ENCODE assay signal across 27 cellular contexts in the genomic region with DNA sequence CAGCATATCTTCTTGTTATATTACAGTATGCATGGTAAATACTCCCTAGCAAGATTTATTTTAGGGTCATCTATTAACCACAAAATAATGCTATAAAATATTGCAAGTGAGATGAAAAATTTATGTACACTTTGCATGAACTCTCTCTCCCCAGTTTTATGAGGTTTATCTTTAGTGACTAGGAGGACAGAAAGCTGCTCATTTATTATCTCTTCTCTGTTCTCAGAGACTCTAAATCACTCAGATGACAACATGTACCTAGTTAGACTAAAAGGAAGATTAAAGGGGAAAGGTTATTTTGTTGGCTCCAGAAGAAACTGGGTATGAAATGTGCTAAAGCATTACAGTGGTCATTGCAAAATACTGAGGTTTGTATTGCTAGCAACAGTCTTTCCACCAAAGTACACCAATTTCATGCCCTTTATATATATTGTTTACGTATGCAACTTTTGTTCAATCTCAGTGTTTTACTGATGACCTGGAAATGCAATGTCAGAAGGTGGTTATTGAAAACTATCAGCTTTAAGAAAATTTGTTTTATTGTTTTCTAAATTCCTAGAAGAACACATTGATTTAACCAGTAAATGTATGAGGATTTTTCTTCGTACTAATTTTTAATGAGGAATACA. TPM values are rescaled to one million over a fixed set of nuclear protein-coding genes. Genes with fewer than 3 reads are reported as not detected.
DNase-seq lines count a peak whose midpoint lies in the region; ATAC-seq, FAIRE-seq and TF ChIP-seq lines count a peak whose summit lies in the region.
"Had no signal": no experiment of that assay in that cellular context is flagged by ENCODE, and none has a peak within 500 bp of the region (broad histone marks: within the 10 kb centered on the region; RNA-seq: fewer than 3 reads in every experiment).

No MANE protein-coding gene starts in this region.

- peaks cover 6% of the 10 kb centered on the region for H3K9me3 Mint-ChIP-seq in progenitor cell of endocrine pancreas (ENCODE audit: low read depth)
- H3K9me3 Mint-ChIP-seq: CD14-positive monocyte; CD4-positive, alpha-beta T cell; CD8-positive, alpha-beta memory T cell; HFFc6 had no signal

- H3K4me2 ChIP-seq in HepG2 (ENCODE audit: low read depth, low read length): no peak overlapping the region
- H3K4me2 ChIP-seq: A549; BLaER1 treated with 17β-estradiol and CSF1 and Interleukin-3, amounts not matched to agents 10 nM and 100 nM had no signal

- no peaks in the 10 kb centered on the region for H4K20me1 ChIP-seq in HepG2 (ENCODE audit: insufficient read depth, low read length)
- H4K20me1 ChIP-seq: BLaER1 treated with 17β-estradiol and CSF1 and Interleukin-3, amounts not matched to agents 10 nM and 100 nM had no signal

- peaks cover 29% of the 10 kb centered on the region for H3K4me1 Mint-ChIP-seq in progenitor cell of endocrine pancreas (ENCODE audit: low read depth)
- H3K4me1 Mint-ChIP-seq: CD14-positive monocyte; CD8-positive, alpha-beta memory T cell had no signal

- CTCF ChIA-PET in HepG2 (lab: Yijun Ruan, JAX; ENCODE audit: low intra/inter-chr PET ratio, low total read pairs): no interaction called here

- no peaks in the 10 kb centered on the region for H3K36me3 ChIP-seq in HepG2 (replicated peaks in 1 of 2; ENCODE audit: control insufficient read depth in 1 of 2, insufficient read depth in 2 of 2, low read length in 2 of 2)
- H3K36me3 ChIP-seq in right lobe of liver: no peaks in the 10 kb centered on the region
- H3K36me3 ChIP-seq: BE2C; BLaER1 treated with 17β-estradiol and CSF1 and Interleukin-3, amounts not matched to agents 10 nM and 100 nM had no signal

- H3K79me2 ChIP-seq in HepG2 (ENCODE audit: insufficient read depth, low read length): no peaks in the 10 kb centered on the region

- TF ChIP-seq RAD21 in HepG2 (CRISPR knock-in tag; IDR thresholded peaks at IDR 0.05): no peak

- DNase-seq in HepG2 (ENCODE audit: low spot score): no peak
- DNase-seq in right lobe of liver: no peak
- DNase-seq in progenitor cell of endocrine pancreas (ENCODE audit: low spot score, unreplicated experiment): no peak
- DNase-seq in iPS-NIHi7 (ENCODE audit: extremely low spot score): no peak
- DNase-seq: ACHN; AML-193; BE2C; CD4-positive, alpha-beta T cell; CD8-positive, alpha-beta memory T cell; DMS 273 treated with DMSO at 0.1 percent for 48 hours; DMS79; EL; GDM1; GM23248; H7; HCEC 1CT; HFFc6 had no signal

- FAIRE-seq in HepG2 (lab: Jason Lieb, UNC): no peak
- FAIRE-seq: A549, D721Med, GM12878, GM19239, H1 had no signal

- 13% methylated on average over 2 of the region's 2 CpGs for WGBS in HepG2 (ENCODE audit: low lambda C conversion rate)
- 38% methylated on average over 2 of the region's 2 CpGs for WGBS in right lobe of liver (ENCODE audit: insufficient coverage, low coverage, low lambda C conversion rate, missing lambda C conversion rate)

- intact Hi-C loops in HepG2 (cut with micrococcal nuclease; ENCODE audit: unreplicated experiment) (loop anchor here (10.0 kb wide), 1 partner anchor 426 kb away; no protein-coding TSS in a partner anchor), right lobe of liver (cut with DNase I) (loop anchor here in 1 of 2 donors (10.0 kb wide), 1 partner anchor 76 kb away; no protein-coding TSS in a partner anchor)

- no peaks in the 10 kb centered on the region for H3K9me3 ChIP-seq in HepG2 (ENCODE audit: low read length)
- no peaks in the 10 kb centered on the region for H3K9me3 ChIP-seq in right lobe of liver
- H3K9me3 ChIP-seq: A549; BE2C; BLaER1 treated with 17β-estradiol and CSF1 and Interleukin-3, amounts not matched to agents 10 nM and 100 nM had no signal

- TF ChIP-seq POLR2A in HepG2 (IDR thresholded peaks at IDR 0.05; ENCODE audit: insufficient read depth in 1 of 2, low read depth in 2 of 2, low read length in 2 of 2): no peak
- no peak for TF ChIP-seq POLR2A in right lobe of liver (IDR thresholded peaks at IDR 0.05)

- no peak overlapping the region for H3K9ac ChIP-seq in HepG2 (ENCODE audit: insufficient read depth, low read depth, low read length)
- H3K9ac ChIP-seq: BLaER1 treated with 17β-estradiol and CSF1 and Interleukin-3, amounts not matched to agents 10 nM and 100 nM; GM23248 had no signal

- no peak for ATAC-seq in HepG2
- no peak for ATAC-seq in right lobe of liver
- no peak for ATAC-seq in SK-N-SH treated with all-trans-retinoic acid at 6 μM for 48 hours
- ATAC-seq: A549, GM12878 had no signal

- no peaks in the 10 kb centered on the region for H3K27me3 Mint-ChIP-seq in progenitor cell of endocrine pancreas
- H3K27me3 Mint-ChIP-seq: CD4-positive, alpha-beta T cell; CD8-positive, alpha-beta memory T cell had no signal

- H3K27ac ChIP-seq in HepG2 (ENCODE audit: extremely low read length, insufficient read depth, low read length): no peak overlapping the region
- H3K27ac ChIP-seq in right lobe of liver: no peak overlapping the region
- H3K27ac ChIP-seq in VCaP: peak overlapping the region; percentile 48
- H3K27ac ChIP-seq: 22Rv1; A549; BLaER1 treated with 17β-estradiol and CSF1 and Interleukin-3, amounts not matched to agents 10 nM and 100 nM; GM23248 had no signal

- in situ Hi-C loops in HepG2 (cut with HindIII; ENCODE audit: extremely low pct_ligation_motif_present, low pct_unique_long_range_greater_than_20kb): no loop called here

- no peak overlapping the region for H2AFZ ChIP-seq in HepG2 (ENCODE audit: low read length)
- H2AFZ ChIP-seq: GM23248 had no signal

- POLR2A ChIA-PET in HepG2 (lab: Yijun Ruan, JAX): no interaction called here

- TF ChIP-seq EP300 in HepG2 (IDR thresholded peaks at IDR 0.05; ENCODE audit: low read depth in 2 of 2, low read length in 2 of 2): no peak
- TF ChIP-seq EP300 in HepG2 (CRISPR knock-in tag; IDR thresholded peaks at IDR 0.05; ENCODE audit: borderline replicate concordance): no peak

- H3K4me3 ChIP-seq in HepG2 (replicated peaks in 1 of 3; ENCODE audit: insufficient read depth in 1 of 3, low read depth in 2 of 3, low read length in 3 of 3) (no peak overlapping the region), right lobe of liver (no peak overlapping the region)
- H3K4me3 ChIP-seq: A549; BLaER1 treated with 17β-estradiol and CSF1 and Interleukin-3, amounts not matched to agents 10 nM and 100 nM; GM12878; GM23248 had no signal

- no TSS peak for BruUV-seq in HepG2 (replicated peaks; lab: Mats Ljungman, UMichigan)

- TF ChIP-seq CTCF in HepG2 (CRISPR knock-in tag; IDR thresholded peaks at IDR 0.05) (no peak), right lobe of liver (IDR thresholded peaks at IDR 0.05) (no peak), VCaP (conservative IDR thresholded peaks at IDR 0.05) (no peak), progenitor cell of endocrine pancreas (IDR thresholded peaks at IDR 0.05; ENCODE audit: unreplicated experiment) (no peak)

- H3K27ac Mint-ChIP-seq in progenitor cell of endocrine pancreas: peak overlapping the region; percentile 15
- H3K27ac Mint-ChIP-seq: CD14-positive monocyte; CD4-positive, alpha-beta T cell; CD8-positive, alpha-beta memory T cell; HFFc6 had no signal

- H3K27me3 ChIP-seq in HepG2 (ENCODE audit: control insufficient read depth in 1 of 2, insufficient read depth in 2 of 2, low read length in 2 of 2) (no peaks in the 10 kb centered on the region), right lobe of liver (no peaks in the 10 kb centered on the region)
- H3K27me3 ChIP-seq: BE2C; BLaER1 treated with 17β-estradiol and CSF1 and Interleukin-3, amounts not matched to agents 10 nM and 100 nM had no signal

- peaks cover 19% of the 10 kb centered on the region for H3K36me3 Mint-ChIP-seq in progenitor cell of endocrine pancreas (ENCODE audit: insufficient read depth)
- H3K36me3 Mint-ChIP-seq: CD14-positive monocyte; CD8-positive, alpha-beta memory T cell had no signal

- H3K4me1 ChIP-seq in HepG2 (ENCODE audit: insufficient read depth, low read length) (peaks cover 6% of the 10 kb centered on the region), right lobe of liver (no peaks in the 10 kb centered on the region)
- H3K4me1 ChIP-seq: A549; BE2C; BLaER1 treated with 17β-estradiol and CSF1 and Interleukin-3, amounts not matched to agents 10 nM and 100 nM had no signal

- no peak overlapping the region for H3K4me3 Mint-ChIP-seq in progenitor cell of endocrine pancreas (ENCODE audit: low read depth)
- H3K4me3 Mint-ChIP-seq: CD14-positive monocyte; CD4-positive, alpha-beta T cell; CD8-positive, alpha-beta memory T cell; HFFc6 had no signal

RNA-seq across cellular contexts. Expression of gene RFX6, which starts 11.8 kb away (rescaled TPM):
- total RNA-seq in HepG2 (2016; rRNA removed; fragmentation: Illumina TruSeq; extraction: Trizol) (not detected in 2 replicates), right lobe of liver (not detected), progenitor cell of endocrine pancreas (28.7 and 34.2 TPM in 2 replicates)
- total RNA-seq in HepG2 (2016; cell fraction: cytosol; rRNA removed; fragmentation: Illumina TruSeq; extraction: Trizol; ENCODE audit: low read depth): not detected in 2 replicates
- total RNA-seq in HepG2 (2016; cell fraction: insoluble cytoplasmic fraction; rRNA removed; fragmentation: Illumina TruSeq; extraction: Trizol): not detected in 2 replicates
- not detected in 2 replicates for total RNA-seq in HepG2 (2016; cell fraction: membrane; rRNA removed; fragmentation: Illumina TruSeq; extraction: Trizol)
- not detected in 2 replicates for total RNA-seq in HepG2 (2016; cell fraction: nucleus; rRNA removed; fragmentation: Illumina TruSeq; extraction: Trizol)
- 0.04 TPM in 1 of 2 replicates, not detected in the other for polyA plus RNA-seq in HepG2 (2011; rRNA removed)
- polyA plus RNA-seq in HepG2 (2011; cell fraction: cytosol; rRNA removed): not detected in 2 replicates
- not detected in 2 replicates for polyA plus RNA-seq in HepG2 (2011; cell fraction: nucleus; rRNA removed)
- not detected in 2 replicates for polyA plus RNA-seq in HepG2 (2012)
- polyA plus RNA-seq in HepG2 (2016; cell fraction: cytosol; fragmentation: Illumina TruSeq; extraction: Trizol; ENCODE audit: low read depth): not detected in 2 replicates
- not detected in 2 replicates for polyA plus RNA-seq in HepG2 (2016; cell fraction: insoluble cytoplasmic fraction; fragmentation: Illumina TruSeq; extraction: Trizol; ENCODE audit: low read depth)
- polyA plus RNA-seq in HepG2 (2016; cell fraction: membrane; fragmentation: Illumina TruSeq; extraction: Trizol; ENCODE audit: low read depth): not detected in 2 replicates
- polyA plus RNA-seq in HepG2 (2016; cell fraction: nucleus; fragmentation: Illumina TruSeq; extraction: Trizol; ENCODE audit: insufficient read depth, low read depth): not detected in 2 replicates
- not detected in 2 replicates for polyA minus RNA-seq in HepG2 (2011; rRNA and poly(A)+ RNA removed; ENCODE audit: low replicate concordance)
- polyA minus RNA-seq in HepG2 (2011; cell fraction: cytosol; rRNA and poly(A)+ RNA removed): not detected in 2 replicates
- not detected in 2 replicates for polyA minus RNA-seq in HepG2 (2011; cell fraction: nucleus; rRNA and poly(A)+ RNA removed)
- total RNA-seq: CD4-positive, alpha-beta T cell; CD8-positive, alpha-beta memory T cell; GM12878; GM23248; H1; H7; HFFc6 had no signal
- polyA plus RNA-seq: A549; CD14-positive monocyte; CD8-positive, alpha-beta memory T cell; GM12878; GM23248; H1 had no signal

RNA-seq across cellular contexts. Expression of gene GPRC6A, which starts 60.0 kb away (rescaled TPM):
- total RNA-seq in HepG2 (2016; rRNA removed; fragmentation: Illumina TruSeq; extraction: Trizol): not detected in 2 replicates
- not detected in 2 replicates for total RNA-seq in HepG2 (2016; cell fraction: cytosol; rRNA removed; fragmentation: Illumina TruSeq; extraction: Trizol; ENCODE audit: low read depth)
- not detected in 2 replicates for total RNA-seq in HepG2 (2016; cell fraction: insoluble cytoplasmic fraction; rRNA removed; fragmentation: Illumina TruSeq; extraction: Trizol)
- total RNA-seq in HepG2 (2016; cell fraction: membrane; rRNA removed; fragmentation: Illumina TruSeq; extraction: Trizol): not detected in 2 replicates
- not detected in 2 replicates for total RNA-seq in HepG2 (2016; cell fraction: nucleus; rRNA removed; fragmentation: Illumina TruSeq; extraction: Trizol)
- polyA plus RNA-seq in HepG2 (2011; rRNA removed): not detected in 2 replicates
- not detected in 2 replicates for polyA plus RNA-seq in HepG2 (2011; cell fraction: cytosol; rRNA removed)
- not detected in 2 replicates for polyA plus RNA-seq in HepG2 (2011; cell fraction: nucleus; rRNA removed)
- not detected in 2 replicates for polyA plus RNA-seq in HepG2 (2012)
- not detected in 2 replicates for polyA plus RNA-seq in HepG2 (2016; cell fraction: cytosol; fragmentation: Illumina TruSeq; extraction: Trizol; ENCODE audit: low read depth)
- polyA plus RNA-seq in HepG2 (2016; cell fraction: insoluble cytoplasmic fraction; fragmentation: Illumina TruSeq; extraction: Trizol; ENCODE audit: low read depth): not detected in 2 replicates
- not detected in 2 replicates for polyA plus RNA-seq in HepG2 (2016; cell fraction: membrane; fragmentation: Illumina TruSeq; extraction: Trizol; ENCODE audit: low read depth)
- not detected in 2 replicates for polyA plus RNA-seq in HepG2 (2016; cell fraction: nucleus; fragmentation: Illumina TruSeq; extraction: Trizol; ENCODE audit: insufficient read depth, low read depth)
- not detected in 2 replicates for polyA minus RNA-seq in HepG2 (2011; rRNA and poly(A)+ RNA removed; ENCODE audit: low replicate concordance)
- polyA minus RNA-seq in HepG2 (2011; cell fraction: cytosol; rRNA and poly(A)+ RNA removed): not detected in 2 replicates
- polyA minus RNA-seq in HepG2 (2011; cell fraction: nucleus; rRNA and poly(A)+ RNA removed): not detected in 2 replicates
- total RNA-seq in right lobe of liver: not detected
- 0.11 TPM in 1 of 2 replicates, not detected in the other for total RNA-seq in progenitor cell of endocrine pancreas
- total RNA-seq: CD4-positive, alpha-beta T cell; CD8-positive, alpha-beta memory T cell; GM12878; GM23248; H7; HFFc6 had no signal
- polyA plus RNA-seq: A549; CD14-positive monocyte; CD8-positive, alpha-beta memory T cell; GM12878; GM23248 had no signal

Comparison
In these comparisons a context has a peak if more than half of its experiments do, and no peak if none do; other contexts are left out.
1. RNA of gene RFX6, which starts 11.8 kb away (total RNA-seq): 28.7 to 34.2 TPM in progenitor cell of endocrine pancreas; not detected in HepG2 and not detected in right lobe of liver; every median in the first group is over 10 times any median in the second.